In genomic region chr4:8228319-8229250, GRCh38 we compare ENCODE assay signal across 8 cellular contexts. TPM values are rescaled to one million over a fixed set of nuclear protein-coding genes. Genes with fewer than 3 reads are reported as not detected.
DNase-seq lines count a peak whose midpoint lies in the region; ATAC-seq and TF ChIP-seq lines count a peak whose summit lies in the region.

No MANE protein-coding gene starts in this region.

- peak overlapping the region; percentile 68 for H3K4me2 ChIP-seq in DND-41 (ENCODE audit: insufficient read depth, low read length)

- H4K20me1 ChIP-seq in DND-41 (ENCODE audit: insufficient read depth, low read length), result no peaks in the 10 kb centered on the region; the same call in 1 of the 2 replicates

- no peak overlapping the region for H2AFZ ChIP-seq in DND-41 (ENCODE audit: low read depth, low read length)

- H3K4me3 ChIP-seq in DND-41 (ENCODE audit: low read depth in 1 of 2, low read length in 2 of 2), result peak overlapping the region in 1 of 2 experiments; percentile 44; a peak in 2 of 4 replicates
- H3K4me3 ChIP-seq in choroid plexus epithelial cell (ENCODE audit: low read depth, low read length), result no peak overlapping the region

- H3K36me3 ChIP-seq in DND-41 (ENCODE audit: insufficient read depth, low read length), result peaks cover 22% of the 10 kb centered on the region

- H3K9ac ChIP-seq in DND-41 (ENCODE audit: low read depth, low read length), result peak overlapping the region; percentile 52; the same call in 1 of the 2 replicates

- DNase-seq in DND-41 (peak; percentile 98), KBM-7 (peak; percentile 30), choroid plexus epithelial cell (ENCODE audit: low read depth) (peak; percentile 92), myocyte (ENCODE audit: low read depth) (peak; percentile 88), NCI-H2081 treated with DMSO at 0.1 percent for 48 hours (lab: John Stamatoyannopoulos, UW) (no peak)
- DNase-seq in activated CD4-positive, alpha-beta T cell treated with anti-CD3 and anti-CD28 coated beads for 4 hours, result peak; percentile 73 to 83
- DNase-seq in stimulated activated naive CD4-positive, alpha-beta T cell (lab: John Stamatoyannopoulos, UW), result peak; percentile 47 to 83 (median 62)

- no peaks in the 10 kb centered on the region for H3K9me3 ChIP-seq in DND-41 (ENCODE audit: insufficient read depth, low read length, severe bottlenecking)

- ATAC-seq in DND-41 (ENCODE audit: insufficient read depth, low read depth) (peak; percentile 83), GM21619 (IDR thresholded peaks at IDR 0.05; ENCODE audit: unreplicated experiment) (peak; percentile 68)

- H3K27ac ChIP-seq in DND-41 (ENCODE audit: low read length), result peak overlapping the region; percentile 98

- peaks cover 68% of the 10 kb centered on the region for H3K4me1 ChIP-seq in DND-41 (ENCODE audit: insufficient read depth, low read length)

- H3K79me2 ChIP-seq in DND-41 (ENCODE audit: insufficient read depth, low read length), result no peaks in the 10 kb centered on the region

- peak; percentile 23 for TF ChIP-seq CTCF in DND-41 (IDR thresholded peaks at IDR 0.05; ENCODE audit: borderline replicate concordance, extremely low read depth, low read length, poor library complexity, severe bottlenecking)
- TF ChIP-seq CTCF in choroid plexus epithelial cell (conservative IDR thresholded peaks at IDR 0.05; ENCODE audit: low read depth, low read length), result no peak

- in situ Hi-C loops in KBM-7 (cut with MboI; ENCODE audit: low pct_unique_long_range_greater_than_20kb, low sequenced_read_pairs), result no loop called here

- H3K27me3 ChIP-seq in DND-41 (ENCODE audit: insufficient read depth, low read length, poor library complexity), result no peaks in the 10 kb centered on the region

RNA-seq across cellular contexts. Expression of gene SH3TC1, which starts 29.5 kb away (rescaled TPM):
- 0.68 and 0.94 TPM in 2 replicates for total RNA-seq in myocyte
- 0.29 TPM for polyA plus RNA-seq in myocyte (2012)

RNA-seq across cellular contexts. Expression of gene HTRA3, which starts 41.0 kb away (rescaled TPM):
- 35.0 and 49.3 TPM in 2 replicates for total RNA-seq in myocyte
- 13.0 TPM for polyA plus RNA-seq in myocyte (2012)
